20 cellular contexts compared by ENCODE assay signal in genomic region chr2:114119846-114120348, GRCh38.
"Had no signal": no experiment of that assay in that cellular context is flagged by ENCODE, and none has a peak within 500 bp of the region (broad histone marks: within the 10 kb centered on the region; RNA-seq: fewer than 3 reads in every experiment).

No MANE protein-coding gene starts in this region.

- H3K4me3 ChIP-seq: colonic mucosa, heart left ventricle, lung, ovary, thyroid gland, uterus had no signal

- H3K36me3 ChIP-seq: colonic mucosa, heart left ventricle, ovary, thyroid gland, uterus had no signal

- H3K4me1 ChIP-seq: colonic mucosa, heart left ventricle, thyroid gland, uterus had no signal

- H3K9me3 ChIP-seq: colonic mucosa, heart left ventricle, ovary, thyroid gland, uterus had no signal

- H3K36me3 Mint-ChIP-seq: activated naive CD4-positive, alpha-beta T cell treated with anti-CD3 and anti-CD28 coated beads, Interleukin-2, amount 50 U/mL, for 24 hours; brain; naive B cell; stimulated activated effector memory CD8-positive, alpha-beta T cell treated with anti-CD3 and anti-CD28 coated beads, Interleukin-12 subunit alpha, Interleukin-12 subunit beta, amount 100 ng/mL, for 72 hours had no signal

- H3K4me1 Mint-ChIP-seq: activated B cell treated with CpG ODN at 0.5 μM for 24 hours; activated naive CD4-positive, alpha-beta T cell treated with anti-CD3 and anti-CD28 coated beads, Interleukin-2, amount 50 U/mL, for 24 hours; naive B cell; stimulated activated effector memory CD8-positive, alpha-beta T cell treated with anti-CD3 and anti-CD28 coated beads, Interleukin-12 subunit alpha, Interleukin-12 subunit beta, amount 100 ng/mL, for 72 hours had no signal

- H3K27ac ChIP-seq: colonic mucosa, heart left ventricle, ovary, thyroid gland, uterus had no signal

- H3K27me3 ChIP-seq: colonic mucosa, ovary, thyroid gland, uterus had no signal

- H3K27ac Mint-ChIP-seq: activated B cell treated with CpG ODN at 0.5 μM for 24 hours; activated CD8-positive, alpha-beta T cell treated with anti-CD3 and anti-CD28 coated beads for 36 hours; activated naive CD4-positive, alpha-beta T cell treated with anti-CD3 and anti-CD28 coated beads, Interleukin-2, amount 50 U/mL, for 24 hours; naive B cell; stimulated activated effector memory CD8-positive, alpha-beta T cell treated with anti-CD3 and anti-CD28 coated beads, Interleukin-12 subunit alpha, Interleukin-12 subunit beta, amount 100 ng/mL, for 72 hours; T-helper 1 cell treated with Interleukin-12 subunit alpha and Interleukin-12 subunit beta and Interleukin-4 antibody, amounts not matched to agents 30 μg/mL and 1 μg/mL, for 36 hours had no signal

- H3K27me3 Mint-ChIP-seq: brain had no signal

- DNase-seq: activated B cell treated with CpG ODN at 0.5 μM for 24 hours; activated CD4-positive, alpha-beta T cell treated with anti-CD3 and anti-CD28 coated beads for 48 hours; activated CD8-positive, alpha-beta T cell treated with anti-CD3 and anti-CD28 coated beads for 36 hours; activated effector memory CD4-positive, alpha-beta T cell treated with Interleukin-2 at 50 U/mL for 16 hours; activated T-cell treated with anti-CD3 and anti-CD28 coated beads, Interleukin-2, amount 50 U/mL, for 4 hours; amniotic stem cell; central memory CD4-positive, alpha-beta T cell; colonic mucosa; heart left ventricle; islet precursor cell; naive B cell; ovary; stimulated activated CD4-positive, alpha-beta T cell treated with anti-CD3 and anti-CD28 coated beads, Interleukin-12 subunit alpha, Interleukin-12 subunit beta, amount 100 ng/mL, for 4 hours; thyroid gland; uterus had no signal

- H3K4me3 Mint-ChIP-seq: activated B cell treated with CpG ODN at 0.5 μM for 24 hours; activated CD8-positive, alpha-beta T cell treated with anti-CD3 and anti-CD28 coated beads for 36 hours; activated naive CD4-positive, alpha-beta T cell treated with anti-CD3 and anti-CD28 coated beads, Interleukin-2, amount 50 U/mL, for 24 hours; activated T-cell treated with anti-CD3 and anti-CD28 coated beads, Interleukin-2, amount 50 U/mL, for 4 hours; brain; naive B cell; stimulated activated effector memory CD8-positive, alpha-beta T cell treated with anti-CD3 and anti-CD28 coated beads, Interleukin-12 subunit alpha, Interleukin-12 subunit beta, amount 100 ng/mL, for 72 hours; T-helper 1 cell treated with Interleukin-12 subunit alpha and Interleukin-12 subunit beta and Interleukin-4 antibody, amounts not matched to agents 30 μg/mL and 1 μg/mL, for 36 hours had no signal

- H3K9me3 Mint-ChIP-seq: activated B cell treated with CpG ODN at 0.5 μM for 24 hours; activated CD8-positive, alpha-beta T cell treated with anti-CD3 and anti-CD28 coated beads for 36 hours; activated naive CD4-positive, alpha-beta T cell treated with anti-CD3 and anti-CD28 coated beads, Interleukin-2, amount 50 U/mL, for 24 hours; activated T-cell treated with anti-CD3 and anti-CD28 coated beads, Interleukin-2, amount 50 U/mL, for 4 hours; brain; naive B cell; stimulated activated effector memory CD8-positive, alpha-beta T cell treated with anti-CD3 and anti-CD28 coated beads, Interleukin-12 subunit alpha, Interleukin-12 subunit beta, amount 100 ng/mL, for 72 hours; T-helper 1 cell treated with Interleukin-12 subunit alpha and Interleukin-12 subunit beta and Interleukin-4 antibody, amounts not matched to agents 30 μg/mL and 1 μg/mL, for 36 hours had no signal
